In genomic region chr2:239181601-239182471, GRCh38 we compare ENCODE assay signal across 12 cellular contexts.
DNase-seq lines count a peak whose midpoint lies in the region; ATAC-seq and TF ChIP-seq lines count a peak whose summit lies in the region.
"Had no signal": no experiment of that assay in that cellular context is flagged by ENCODE, and none has a peak within 500 bp of the region (broad histone marks: within the 10 kb centered on the region; RNA-seq: fewer than 3 reads in every experiment).

No MANE protein-coding gene starts in this region.

- no peak overlapping the region for H3K4me3 ChIP-seq in coronary artery
- H3K4me3 ChIP-seq: dorsolateral prefrontal cortex had no signal

- DNase-seq in DMS79 treated with DMSO at 0.1 percent for 48 hours (lab: John Stamatoyannopoulos, UW), result peak; percentile 81
- DNase-seq in NCI-H187 treated with DMSO at 0.1 percent for 48 hours (lab: John Stamatoyannopoulos, UW), result peak; percentile 70
- peak; percentile 47 for DNase-seq in coronary artery (ENCODE audit: low spot score)
- DNase-seq in omental fat pad (ENCODE audit: low spot score), result peak; percentile 19
- no peak for DNase-seq in natural killer cell
- no peak for DNase-seq in hepatic stellate cell (ENCODE audit: low spot score)
- DNase-seq in foreskin melanocyte, result no peak
- DNase-seq: amniotic stem cell; NK-92 treated with Interleukin-12 subunit alpha and Interleukin-12 subunit beta, amount 100 ng/mL, for 24 hours; substantia nigra had no signal

- H3K27ac Mint-ChIP-seq in natural killer cell, result no peak overlapping the region

- ATAC-seq in omental fat pad (ENCODE audit: low FRiP score) (no peak), natural killer cell (no peak), SK-N-SH treated with all-trans-retinoic acid at 6 μM for 48 hours (no peak)

- no peaks in the 10 kb centered on the region for H3K9me3 Mint-ChIP-seq in natural killer cell

- no peak overlapping the region for H3K27ac ChIP-seq in coronary artery

- no peak for TF ChIP-seq CTCF in coronary artery (IDR thresholded peaks at IDR 0.05)
- no peak for TF ChIP-seq CTCF in omental fat pad (IDR thresholded peaks at IDR 0.05)
- TF ChIP-seq CTCF in natural killer cell (IDR thresholded peaks at IDR 0.05), result no peak

- no peak overlapping the region for H3K4me3 Mint-ChIP-seq in natural killer cell

- peaks cover 9 to 12% of the 10 kb centered on the region in 2 donors for H3K4me1 Mint-ChIP-seq in natural killer cell

- peaks cover 13% of the 10 kb centered on the region for H3K36me3 Mint-ChIP-seq in natural killer cell

- intact Hi-C loops in natural killer cell (cut with micrococcal nuclease), result no loop called here

- H3K27me3 Mint-ChIP-seq in natural killer cell (ENCODE audit: low read depth in 2 of 2), result no peaks in the 10 kb centered on the region

TF ChIP-seq in SK-N-SH treated with all-trans-retinoic acid at 6 μM for 48 hours, 23 proteins besides CTCF, POLR2A, EP300 and RAD21:
- no peak for TF ChIP-seq ARNTL (CRISPR knock-in tag; IDR thresholded peaks at IDR 0.05; ENCODE audit: borderline replicate concordance, low read depth)
- TF ChIP-seq ZNF70 (CRISPR knock-in tag; IDR thresholded peaks at IDR 0.05), result no peak
- no peak for TF ChIP-seq SNAI2 (CRISPR knock-in tag; IDR thresholded peaks at IDR 0.05)
- TF ChIP-seq BACH2 (CRISPR knock-in tag; IDR thresholded peaks at IDR 0.05; ENCODE audit: borderline replicate concordance), result no peak
- no peak for TF ChIP-seq TOX (CRISPR knock-in tag; IDR thresholded peaks at IDR 0.05; ENCODE audit: borderline replicate concordance)
- no peak for TF ChIP-seq ISL1 (CRISPR knock-in tag; IDR thresholded peaks at IDR 0.05)
- no peak for TF ChIP-seq RARB (CRISPR knock-in tag; IDR thresholded peaks at IDR 0.05)
- no peak for TF ChIP-seq PPARA (CRISPR knock-in tag; IDR thresholded peaks at IDR 0.05; ENCODE audit: borderline replicate concordance)

Comparison
In these comparisons a context has a peak if more than half of its experiments do, and no peak if none do; other contexts are left out.
1. DNase-seq: peak in DMS79 treated with DMSO at 0.1 percent for 48 hours (single experiment), NCI-H187 treated with DMSO at 0.1 percent for 48 hours (single experiment), coronary artery (single experiment) and omental fat pad (single experiment); none in natural killer cell (single experiment), hepatic stellate cell (single experiment) and foreskin melanocyte (single experiment).